Comparison of ENCODE assay signal across 19 cellular contexts in the genomic region with DNA sequence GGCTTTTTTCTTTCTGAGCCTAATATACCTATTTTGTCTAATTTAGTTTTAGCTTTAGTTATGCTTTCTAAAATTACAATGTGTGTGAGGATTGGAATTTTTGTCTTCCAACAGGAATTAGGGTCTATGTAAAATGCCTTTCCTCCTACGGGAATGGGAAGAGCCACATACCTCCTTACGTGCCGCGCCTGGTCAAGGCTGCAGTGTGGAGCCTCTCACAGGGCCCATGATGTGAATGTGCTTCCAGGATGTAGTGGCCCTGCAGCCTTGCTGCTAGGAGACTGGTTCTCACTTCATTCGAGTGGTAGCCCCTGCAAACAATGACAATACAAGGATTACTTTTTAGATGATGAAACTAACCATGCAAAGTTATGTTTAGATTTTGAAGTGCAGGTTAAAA.
DNase-seq lines count a peak whose midpoint lies in the region; ATAC-seq, FAIRE-seq and TF ChIP-seq lines count a peak whose summit lies in the region.
"Had no signal": no experiment of that assay in that cellular context is flagged by ENCODE, and none has a peak within 500 bp of the region (broad histone marks: within the 10 kb centered on the region; RNA-seq: fewer than 3 reads in every experiment).

No MANE protein-coding gene starts in this region.

- H3K9me3 ChIP-seq in mammary epithelial cell (replicated peaks; ENCODE audit: insufficient read depth, low read length) (no peaks in the 10 kb centered on the region), astrocyte (ENCODE audit: insufficient read depth, low read depth, low read length) (no peaks in the 10 kb centered on the region)
- H3K9me3 ChIP-seq in CD4-positive, alpha-beta memory T cell (ENCODE audit: control insufficient read depth in 1 of 2, low read length in 2 of 2), result no peaks in the 10 kb centered on the region
- H3K9me3 ChIP-seq: SJSA1 had no signal

- H3K36me3 Mint-ChIP-seq in MCF 10A (ENCODE audit: insufficient read depth, unreplicated experiment), result no peaks in the 10 kb centered on the region
- H3K36me3 Mint-ChIP-seq in astrocyte (ENCODE audit: low read depth, unreplicated experiment), result no peaks in the 10 kb centered on the region
- H3K36me3 Mint-ChIP-seq in CD4-positive, alpha-beta memory T cell, result no peaks in the 10 kb centered on the region

- peaks cover 4% of the 10 kb centered on the region for H3K27me3 ChIP-seq in mammary epithelial cell (ENCODE audit: insufficient read depth, low read length)
- no peaks in the 10 kb centered on the region for H3K27me3 ChIP-seq in astrocyte (ENCODE audit: insufficient read depth, low read length)
- H3K27me3 ChIP-seq in mesendoderm (ENCODE audit: insufficient read depth, low read length, poor library complexity), result no peaks in the 10 kb centered on the region
- H3K27me3 ChIP-seq in CD4-positive, alpha-beta memory T cell (ENCODE audit: insufficient read depth, low read length), result no peaks in the 10 kb centered on the region
- H3K27me3 ChIP-seq: SJSA1 had no signal

- peak overlapping the region; percentile 36 for H2AFZ ChIP-seq in mammary epithelial cell (ENCODE audit: low read depth, low read length)
- H2AFZ ChIP-seq in astrocyte (ENCODE audit: low read depth, low read length), result peak overlapping the region; percentile 24

- TF ChIP-seq CTCF in mammary epithelial cell (conservative IDR thresholded peaks at IDR 0.05 in 1 of 2, IDR thresholded peaks at IDR 0.05 in 1 of 2; ENCODE audit: extremely low read depth in 1 of 2, insufficient read depth in 1 of 2, low read depth in 1 of 2, low read length in 2 of 2) (no peak), MCF 10A (IDR thresholded peaks at IDR 0.05; ENCODE audit: unreplicated experiment) (no peak), astrocyte (IDR thresholded peaks at IDR 0.05; ENCODE audit: insufficient read depth, low read depth, low read length) (no peak)

- H2BK5ac ChIP-seq in mesendoderm (ENCODE audit: low read length), result no peak overlapping the region

- intact Hi-C loops in mammary epithelial cell (cut with micrococcal nuclease), result no loop called here
- intact Hi-C loops in MCF 10A (cut with micrococcal nuclease), result no loop called here
- intact Hi-C loops in CD4-positive, alpha-beta memory T cell (cut with micrococcal nuclease), result no loop called here

- H3K9ac ChIP-seq in mammary epithelial cell (ENCODE audit: insufficient read depth, low read length) (no peak overlapping the region), astrocyte (ENCODE audit: low read length) (no peak overlapping the region), mesendoderm (ENCODE audit: low read length) (no peak overlapping the region)

- no peak overlapping the region for H2BK15ac ChIP-seq in mesendoderm (replicated peaks; ENCODE audit: low read depth)

- H3K4me3 Mint-ChIP-seq in MCF 10A (ENCODE audit: unreplicated experiment) (no peak overlapping the region), astrocyte (ENCODE audit: unreplicated experiment) (no peak overlapping the region)
- H3K4me3 Mint-ChIP-seq in stimulated activated naive CD8-positive, alpha-beta T cell treated with anti-CD3 and anti-CD28 coated beads, Interleukin-15, amount 100 ng/mL, for 72 hours, result no peak overlapping the region
- H3K4me3 Mint-ChIP-seq in CD4-positive, alpha-beta memory T cell, result no peak overlapping the region

- H4K20me1 ChIP-seq in mammary epithelial cell (ENCODE audit: insufficient read depth, low read length), result no peaks in the 10 kb centered on the region
- no peaks in the 10 kb centered on the region for H4K20me1 ChIP-seq in astrocyte (ENCODE audit: insufficient read depth, low read length)

- no TSS peak for BruUV-seq in mammary epithelial cell (replicated peaks; lab: Mats Ljungman, UMichigan)
- BruUV-seq in MCF 10A (replicated peaks; lab: Mats Ljungman, UMichigan), result no TSS peak

- DNase-seq in mammary epithelial cell (no peak), MCF 10A (ENCODE audit: unreplicated experiment) (no peak), astrocyte (ENCODE audit: low read depth) (peak; percentile 47), mesendoderm (peak; percentile 89), NCI-H774 (lab: John Stamatoyannopoulos, UW) (no peak), NOMO-1 treated with dmso at 0.1 percent for 144 hours (lab: John Stamatoyannopoulos, UW; ENCODE audit: unreplicated experiment) (no peak)
- no peak for DNase-seq in stimulated activated naive CD8-positive, alpha-beta T cell treated with anti-CD3 and anti-CD28 coated beads, Interleukin-15, amount 100 ng/mL, for 72 hours
- no peak for DNase-seq in CD4-positive, alpha-beta memory T cell
- DNase-seq: 8988T, C1 segment of cervical spinal cord, COR-L47, KG1, MM.1S, NCI-H1417, NCI-H1930, NCI-H510A treated with DMSO at 0.1 percent for 48 hours had no signal

- ATAC-seq in stimulated activated naive CD8-positive, alpha-beta T cell treated with anti-CD3 and anti-CD28 coated beads, Interleukin-15, amount 100 ng/mL, for 72 hours, result no peak

- no peak overlapping the region for H4K5ac ChIP-seq in mesendoderm (ENCODE audit: low read length)

- peaks cover 10% of the 10 kb centered on the region for H3K4me1 Mint-ChIP-seq in MCF 10A (ENCODE audit: insufficient read depth, unreplicated experiment)
- peaks cover 46% of the 10 kb centered on the region for H3K4me1 Mint-ChIP-seq in astrocyte (ENCODE audit: low read depth, unreplicated experiment)
- no peaks in the 10 kb centered on the region for H3K4me1 Mint-ChIP-seq in stimulated activated naive CD8-positive, alpha-beta T cell treated with anti-CD3 and anti-CD28 coated beads, Interleukin-15, amount 100 ng/mL, for 72 hours
- no peaks in the 10 kb centered on the region for H3K4me1 Mint-ChIP-seq in CD4-positive, alpha-beta memory T cell

- H3K4me2 ChIP-seq in mammary epithelial cell (ENCODE audit: insufficient read depth, low read depth, low read length), result no peak overlapping the region
- peak overlapping the region; percentile 20 for H3K4me2 ChIP-seq in astrocyte (ENCODE audit: low read length)
- H3K4me2 ChIP-seq in mesendoderm (ENCODE audit: low read length), result no peak overlapping the region

- H3K79me2 ChIP-seq in mammary epithelial cell (ENCODE audit: insufficient read depth, low read length) (no peaks in the 10 kb centered on the region), astrocyte (ENCODE audit: insufficient read depth, low read length) (no peaks in the 10 kb centered on the region), mesendoderm (ENCODE audit: control insufficient read depth, insufficient read depth, low read length) (no peaks in the 10 kb centered on the region)

- H2BK120ac ChIP-seq in mesendoderm (ENCODE audit: low read depth, low read length), result no peak overlapping the region

- in situ Hi-C loops in mammary epithelial cell (cut with MboI; ENCODE audit: low sequenced_read_pairs in 2 of 2), result no loop called here

- CTCF ChIA-PET in mammary epithelial cell (lab: Charles Lee; ENCODE audit: low non-redundant PET), result no interaction called here
- CTCF ChIA-PET in MCF 10A (lab: Yijun Ruan, JAX), result interaction anchor here (0.6 kb wide), 2 partner anchors 55 to 242 kb away, joined by 3 to 4 read pairs; no protein-coding TSS in a partner anchor
- CTCF ChIA-PET in CD4-positive, alpha-beta memory T cell (lab: Charles Lee; ENCODE audit: partially characterized antibody), result no interaction called here

- no peak overlapping the region for H3K23ac ChIP-seq in mesendoderm (ENCODE audit: low read length)

- POLR2A ChIA-PET in MCF 10A (lab: Yijun Ruan, JAX), result interaction anchor here (1.0 to 1.5 kb wide), 2 partner anchors 13 to 17 kb away, joined by 3 read pairs; no protein-coding TSS in a partner anchor
- POLR2A ChIA-PET in CD4-positive, alpha-beta memory T cell (lab: Charles Lee; ENCODE audit: partially characterized antibody), result no interaction called here

- H4K8ac ChIP-seq in mesendoderm (ENCODE audit: low read depth, low read length), result no peak overlapping the region

- H3K56ac ChIP-seq in mesendoderm (ENCODE audit: low read length), result no peak overlapping the region

- H3K18ac ChIP-seq in mesendoderm (ENCODE audit: low read length), result no peak overlapping the region

- no peak for FAIRE-seq in astrocyte (lab: Jason Lieb, UNC)
- FAIRE-seq: HTR-8/SVneo had no signal

- H2AK5ac ChIP-seq in mesendoderm (ENCODE audit: low read length), result no peak overlapping the region

- H3K27ac Mint-ChIP-seq in MCF 10A (ENCODE audit: low read depth, unreplicated experiment) (no peak overlapping the region), astrocyte (ENCODE audit: unreplicated experiment) (peak overlapping the region; percentile 91)
- H3K27ac Mint-ChIP-seq in stimulated activated naive CD8-positive, alpha-beta T cell treated with anti-CD3 and anti-CD28 coated beads, Interleukin-15, amount 100 ng/mL, for 72 hours, result no peak overlapping the region
- H3K27ac Mint-ChIP-seq in CD4-positive, alpha-beta memory T cell, result no peak overlapping the region

- dilution Hi-C loops in mammary epithelial cell (cut with HindIII; ENCODE audit: low sequenced_read_pairs), result no loop called here

- H3K4ac ChIP-seq in mesendoderm (ENCODE audit: low read depth, low read length), result no peak overlapping the region

- no peaks in the 10 kb centered on the region for H3K79me1 ChIP-seq in mesendoderm (ENCODE audit: low read length)

- H3K4me1 ChIP-seq in mammary epithelial cell (ENCODE audit: insufficient read depth, low read length), result peaks cover 5% of the 10 kb centered on the region
- H3K4me1 ChIP-seq in astrocyte (ENCODE audit: insufficient read depth, low read length), result peaks cover 6% of the 10 kb centered on the region
- H3K4me1 ChIP-seq in mesendoderm (ENCODE audit: control insufficient read depth, low read depth, low read length), result peaks cover 1% of the 10 kb centered on the region
- H3K4me1 ChIP-seq in CD4-positive, alpha-beta memory T cell (ENCODE audit: insufficient read depth, low read length), result no peaks in the 10 kb centered on the region

- H3K9me3 Mint-ChIP-seq in MCF 10A (ENCODE audit: unreplicated experiment) (no peaks in the 10 kb centered on the region), astrocyte (ENCODE audit: unreplicated experiment) (no peaks in the 10 kb centered on the region)
- H3K9me3 Mint-ChIP-seq in stimulated activated naive CD8-positive, alpha-beta T cell treated with anti-CD3 and anti-CD28 coated beads, Interleukin-15, amount 100 ng/mL, for 72 hours, result no peaks in the 10 kb centered on the region
- no peaks in the 10 kb centered on the region for H3K9me3 Mint-ChIP-seq in CD4-positive, alpha-beta memory T cell

- H3K27me3 Mint-ChIP-seq in MCF 10A (ENCODE audit: insufficient read depth, unreplicated experiment) (no peaks in the 10 kb centered on the region), astrocyte (ENCODE audit: low read depth, unreplicated experiment) (no peaks in the 10 kb centered on the region)
- H3K27me3 Mint-ChIP-seq in stimulated activated naive CD8-positive, alpha-beta T cell treated with anti-CD3 and anti-CD28 coated beads, Interleukin-15, amount 100 ng/mL, for 72 hours, result peaks cover 18% of the 10 kb centered on the region
- H3K27me3 Mint-ChIP-seq in CD4-positive, alpha-beta memory T cell, result peaks cover 11 to 12% of the 10 kb centered on the region in 2 donors

- H3K4me3 ChIP-seq in mammary epithelial cell (replicated peaks in 1 of 3; ENCODE audit: insufficient read depth in 1 of 3, low read depth in 2 of 3, low read length in 3 of 3) (no peak overlapping the region), astrocyte (ENCODE audit: insufficient read depth, low read depth, low read length) (no peak overlapping the region), mesendoderm (ENCODE audit: low read length) (no peak overlapping the region)
- H3K4me3 ChIP-seq in CD4-positive, alpha-beta memory T cell (ENCODE audit: low read length in 2 of 2), result no peak overlapping the region
- H3K4me3 ChIP-seq: SJSA1 had no signal

- H3K36me3 ChIP-seq in mammary epithelial cell (ENCODE audit: insufficient read depth, low read length) (no peaks in the 10 kb centered on the region), astrocyte (ENCODE audit: insufficient read depth, low read length) (no peaks in the 10 kb centered on the region), mesendoderm (ENCODE audit: control insufficient read depth, insufficient read depth, low read length) (no peaks in the 10 kb centered on the region)
- no peaks in the 10 kb centered on the region for H3K36me3 ChIP-seq in CD4-positive, alpha-beta memory T cell (ENCODE audit: insufficient read depth, low read length)
- H3K36me3 ChIP-seq: SJSA1 had no signal

- 62% methylated on average over 5 of the region's 5 CpGs for whole genome bisulfite sequencing in mammary epithelial cell (ENCODE audit: low coverage, missing lambda C conversion rate)
- no CpG with 5 or more reads among the region's 5 CpGs for WGBS in mesendoderm (ENCODE audit: extremely low coverage, insufficient coverage, low lambda C conversion rate)

- H3K27ac ChIP-seq in mammary epithelial cell (ENCODE audit: insufficient read depth, low read depth, low read length) (no peak overlapping the region), astrocyte (ENCODE audit: low read depth, low read length) (no peak overlapping the region), mesendoderm (ENCODE audit: low read depth, low read length) (no peak overlapping the region)
- no peak overlapping the region for H3K27ac ChIP-seq in CD4-positive, alpha-beta memory T cell (ENCODE audit: low read depth, low read length)
- H3K27ac ChIP-seq: RWPE1, SJSA1 had no signal

Comparison
In these comparisons a context has a peak if more than half of its experiments do, and no peak if none do; other contexts are left out.
1. DNase-seq: peak in astrocyte (single experiment) and mesendoderm (single experiment); none in mammary epithelial cell (single experiment), MCF 10A (single experiment), stimulated activated naive CD8-positive, alpha-beta T cell treated with anti-CD3 and anti-CD28 coated beads, Interleukin-15, amount 100 ng/mL, for 72 hours (0 of 2), CD4-positive, alpha-beta memory T cell (0 of 5), NCI-H774 (single experiment) and NOMO-1 treated with dmso at 0.1 percent for 144 hours (single experiment).